ENCODE assay signal across 18 cellular contexts in the genomic region with DNA sequence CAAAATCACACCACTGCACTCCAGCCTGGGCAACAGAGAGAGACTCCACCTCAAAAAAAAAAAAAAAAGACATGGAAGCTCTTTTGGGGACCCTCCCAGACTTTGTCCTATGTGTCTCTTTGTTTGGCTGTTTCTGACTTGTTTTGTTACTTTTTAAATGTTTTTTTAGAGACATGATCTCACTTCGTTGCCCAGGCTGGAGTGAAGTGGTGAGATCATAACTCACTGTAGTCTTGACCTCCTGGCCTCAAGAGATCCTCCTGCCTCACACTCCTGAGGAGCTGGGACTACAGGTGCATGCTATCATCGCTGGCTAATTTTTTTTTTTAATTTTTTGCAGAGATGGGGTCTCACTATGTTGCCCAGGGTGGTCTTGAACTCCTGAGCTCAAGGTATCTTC.
"Had no signal": no experiment of that assay in that cellular context is flagged by ENCODE, and none has a peak within 500 bp of the region (broad histone marks: within the 10 kb centered on the region; RNA-seq: fewer than 3 reads in every experiment).

No MANE protein-coding gene starts in this region.

- H3K9me3 ChIP-seq: neutrophil, ovary, pancreas, prostate gland, psoas muscle, right atrium auricular region, right lobe of liver, sigmoid colon, spleen had no signal

- H3K36me3 ChIP-seq: neural progenitor cell, neutrophil, ovary, pancreas, prostate gland, right atrium auricular region, right lobe of liver, sigmoid colon, spleen had no signal

- ATAC-seq: naive thymus-derived CD8-positive, alpha-beta T cell; natural killer cell; natural killer cell treated with Interleukin-12 subunit alpha and Interleukin-12 subunit beta and Interleukin-15 and Interleukin-18, amount 100 ng/mL, for 72 hours; pancreas; psoas muscle; right cardiac atrium; right lobe of liver; sciatic nerve had no signal

- H3K4me1 ChIP-seq: parathyroid adenoma, prostate gland, right lobe of liver had no signal

- H3K27ac ChIP-seq: neural progenitor cell, neutrophil, ovary, pancreas, parathyroid adenoma, prostate gland, psoas muscle, right atrium auricular region, right lobe of liver, sigmoid colon, skin epidermis, spleen had no signal

- H3K4me3 ChIP-seq: neural progenitor cell, ovary, pancreas, prostate gland, psoas muscle, right atrium auricular region, right lobe of liver, sigmoid colon, skin epidermis, smooth muscle cell, spleen had no signal
